19 cellular contexts compared by ENCODE assay signal in genomic region chr10:4607681-4608080, GRCh38.
"Had no signal": no experiment of that assay in that cellular context is flagged by ENCODE, and none has a peak within 500 bp of the region (broad histone marks: within the 10 kb centered on the region; RNA-seq: fewer than 3 reads in every experiment).

No MANE protein-coding gene starts in this region.

- H3K4me1 ChIP-seq: heart left ventricle, neural progenitor cell, upper lobe of left lung, uterus had no signal

- DNase-seq: effector CD4-positive, alpha-beta T cell; endodermal cell; erythroblast; heart left ventricle; hippocampal formation; kidney glomerular epithelial cell; mammary epithelial cell; natural killer cell; nucleus accumbens; ovary; small intestine; stimulated activated CD4-positive, alpha-beta T cell treated with anti-CD3 and anti-CD28 coated beads, Interleukin-12 subunit alpha, Interleukin-12 subunit beta, amount 100 ng/mL, for 4 hours; stimulated activated naive CD4-positive, alpha-beta T cell treated with Interleukin-2 at 50 U/mL for 16 hours; uterus had no signal

- H3K4me3 Mint-ChIP-seq: endodermal cell, mesothelial cell of epicardium, natural killer cell, neural progenitor cell had no signal

- ATAC-seq: heart left ventricle, natural killer cell, right cardiac atrium had no signal

- H3K27me3 ChIP-seq: heart left ventricle, neural progenitor cell, ovary, upper lobe of left lung, uterus had no signal

- H3K9ac ChIP-seq: neural progenitor cell had no signal

- H3K4me1 Mint-ChIP-seq: endodermal cell, natural killer cell, neural progenitor cell had no signal

- H3K27ac ChIP-seq: coronary artery, heart left ventricle, neural progenitor cell, ovary, upper lobe of left lung, uterus had no signal

- H3K9me3 Mint-ChIP-seq: endodermal cell, natural killer cell, neural progenitor cell had no signal

- H3K36me3 ChIP-seq: heart left ventricle, neural progenitor cell, ovary, upper lobe of left lung, uterus had no signal

- H3K4me3 ChIP-seq: coronary artery, heart left ventricle, neural progenitor cell, ovary, upper lobe of left lung, uterus had no signal

- H3K4me2 ChIP-seq: neural progenitor cell had no signal

- H3K36me3 Mint-ChIP-seq: mesothelial cell of epicardium, natural killer cell, neural progenitor cell had no signal

- H3K27ac Mint-ChIP-seq: endodermal cell, mesothelial cell of epicardium, natural killer cell, neural progenitor cell had no signal

- H3K9me3 ChIP-seq: ovary, upper lobe of left lung, uterus had no signal
